8 cellular contexts compared by ENCODE assay signal in genomic region chr4:141333450-141334235, GRCh38.
DNase-seq lines count a peak whose midpoint lies in the region; ATAC-seq and TF ChIP-seq lines count a peak whose summit lies in the region.
"Not testable (repeated sequence)": the region's sequence is repeated elsewhere in the genome, so short reads cannot be mapped to it uniquely, and the experiment has no call there.

No MANE protein-coding gene starts in this region.

- H3K27ac ChIP-seq in HUES48 (ENCODE audit: low read depth, low read length); lung (ENCODE audit: low read depth in 1 of 2, low read length in 1 of 2): not testable (repeated sequence)
- H3K27ac ChIP-seq in dorsolateral prefrontal cortex, result peak overlapping the region in 10 of 59 donors; percentile 16 to 67 (median 34)
- H3K27ac ChIP-seq in tibial artery, result peak overlapping the region; percentile 29 to 67

- H3K4me3 ChIP-seq in BJ (ENCODE audit: low read depth, low read length); lung: not testable (repeated sequence)
- H3K4me3 ChIP-seq in HUES48 (ENCODE audit: low read depth, low read length), result peak overlapping the region; percentile 43
- peak overlapping the region in 52 of 59 donors; percentile 9 to 65 (median 49) for H3K4me3 ChIP-seq in dorsolateral prefrontal cortex
- peak overlapping the region; percentile 52 to 54 for H3K4me3 ChIP-seq in tibial artery

- 19 to 43% methylated on average over 14 to 25 of the region's 25 CpGs for WGBS in lung, 2 donors

- H3K27me3 ChIP-seq in BJ (ENCODE audit: control insufficient read depth, insufficient read depth, low read length); HUES48 (ENCODE audit: control insufficient read depth, insufficient read depth, low read length); lung (ENCODE audit: control insufficient read depth, insufficient read depth); tibial artery: not testable (repeated sequence)
- peaks cover 0 to 14% (median 0%) of the 10 kb centered on the region in 45 donors for H3K27me3 ChIP-seq in dorsolateral prefrontal cortex

- H3K4me1 ChIP-seq in HUES48 (ENCODE audit: control insufficient read depth, insufficient read depth, low read length); lung (ENCODE audit: control insufficient read depth in 2 of 2, insufficient read depth in 2 of 2, low read length in 2 of 2): not testable (repeated sequence)
- H3K4me1 ChIP-seq in tibial artery, result peaks cover 0 to 13% (median 4%) of the 10 kb centered on the region in 4 donors

- POLR2A ChIA-PET in BJ (lab: Charles Lee), result not testable (repeated sequence)

- intact Hi-C loops in dorsolateral prefrontal cortex (cut with DNase I); Right ventricle myocardium superior (cut with DNase I); tibial artery (cut with DNase I; ENCODE audit: low total_unique reads): not testable (repeated sequence)

- H3K36me3 Mint-ChIP-seq in activated T-cell treated with anti-CD3 and anti-CD28 coated beads, Interleukin-2, amount 50 U/mL, for 72 hours (ENCODE audit: insufficient read depth in 2 of 2), result not testable (repeated sequence)

- H3K4me1 Mint-ChIP-seq in activated T-cell treated with anti-CD3 and anti-CD28 coated beads, Interleukin-2, amount 50 U/mL, for 72 hours (ENCODE audit: low read depth), result not testable (repeated sequence)

- TF ChIP-seq CTCF in BJ (IDR thresholded peaks at IDR 0.05; ENCODE audit: insufficient read depth, low read depth, low read length); dorsolateral prefrontal cortex (IDR thresholded peaks at IDR 0.05 in 54 of 56, conservative IDR thresholded peaks at IDR 0.05 in 2 of 56; ENCODE audit: low read depth in 1 of 56, partially characterized antibody in 56 of 56); lung (IDR thresholded peaks at IDR 0.05; ENCODE audit: control extremely low read depth, extremely low read depth); tibial artery (IDR thresholded peaks at IDR 0.05): not testable (repeated sequence)

- H3K36me3 ChIP-seq in BJ (ENCODE audit: control insufficient read depth, insufficient read depth, low read length); HUES48 (ENCODE audit: control insufficient read depth, insufficient read depth, low read length); lung (ENCODE audit: control insufficient read depth in 2 of 2, insufficient read depth in 2 of 2, low read length in 2 of 2); tibial artery: not testable (repeated sequence)

- ATAC-seq in activated T-cell treated with anti-CD3 and anti-CD28 coated beads, Interleukin-2, amount 50 U/mL, for 72 hours (replicated peaks in 1 of 2), result not testable (repeated sequence)
- peak; percentile 78 for ATAC-seq in Right ventricle myocardium superior (ENCODE audit: poor library complexity)
- ATAC-seq in lung (ENCODE audit: insufficient read depth, low FRiP score), result peak; percentile 38

- H3K27me3 Mint-ChIP-seq in activated T-cell treated with anti-CD3 and anti-CD28 coated beads, Interleukin-2, amount 50 U/mL, for 72 hours (ENCODE audit: low read depth), result peaks cover 23% of the 10 kb centered on the region

- peak overlapping the region; percentile 36 to 37 for H3K4me3 Mint-ChIP-seq in activated T-cell treated with anti-CD3 and anti-CD28 coated beads, Interleukin-2, amount 50 U/mL, for 72 hours

- not testable (repeated sequence) for H3K9me3 Mint-ChIP-seq in activated T-cell treated with anti-CD3 and anti-CD28 coated beads, Interleukin-2, amount 50 U/mL, for 72 hours

- not testable (repeated sequence) for H3K9ac ChIP-seq in HUES48 (ENCODE audit: low read depth, low read length)

- CTCF ChIA-PET in BJ (lab: Yijun Ruan, JAX), result interaction anchor here (1.0 to 1.6 kb wide), 2 partner anchors 12 to 70 kb away, joined by 4 to 5 read pairs; no protein-coding TSS in a partner anchor

- DNase-seq in BJ (ENCODE audit: low read depth), result peak; percentile 53
- not testable (repeated sequence) for DNase-seq in activated T-cell treated with anti-CD3 and anti-CD28 coated beads, Interleukin-2, amount 50 U/mL, for 72 hours; dorsolateral prefrontal cortex; Right ventricle myocardium superior; lung (ENCODE audit: low spot score); tibial artery
- peak; percentile 78 for DNase-seq in renal cortical epithelial cell (ENCODE audit: low read depth)

- H3K27ac Mint-ChIP-seq in activated T-cell treated with anti-CD3 and anti-CD28 coated beads, Interleukin-2, amount 50 U/mL, for 72 hours, result not testable (repeated sequence)

- not testable (repeated sequence) for H3K9me3 ChIP-seq in HUES48 (ENCODE audit: control insufficient read depth, insufficient read depth, low read length); lung (ENCODE audit: control insufficient read depth in 2 of 2, insufficient read depth in 1 of 2, low read length in 1 of 2); tibial artery
